6 cellular contexts compared by ENCODE assay signal in the genomic region with DNA sequence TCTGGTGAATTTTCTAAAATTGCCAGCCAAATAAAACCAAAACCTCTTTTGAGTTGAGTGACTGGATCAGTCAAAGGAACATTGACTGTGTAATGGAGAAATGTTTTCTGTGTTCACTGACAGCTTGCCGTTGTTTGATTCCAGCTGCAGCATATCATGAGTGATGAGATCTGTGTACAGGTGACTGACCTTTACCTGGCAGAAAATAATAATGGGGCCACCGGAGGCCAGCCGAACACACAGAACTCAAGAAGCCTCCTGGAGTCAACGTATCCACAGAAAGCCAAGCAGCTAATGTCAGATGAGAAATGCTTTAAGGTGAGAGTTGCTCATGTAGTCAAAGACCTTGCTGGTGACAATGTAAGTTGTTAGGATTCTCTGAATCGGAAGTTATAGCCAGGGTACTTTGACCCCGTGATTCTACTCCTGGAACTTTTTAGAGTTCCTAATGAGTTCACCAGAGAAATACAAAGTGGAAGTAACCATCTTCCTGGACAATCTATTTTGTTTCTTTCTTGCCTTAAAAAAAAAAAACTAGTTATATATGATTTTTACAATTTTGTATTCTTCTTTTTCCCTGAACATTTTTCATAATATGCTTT. TPM values are rescaled to one million over a fixed set of nuclear protein-coding genes. Genes with fewer than 3 reads are reported as not detected.
DNase-seq lines count a peak whose midpoint lies in the region; ATAC-seq, FAIRE-seq and TF ChIP-seq lines count a peak whose summit lies in the region.
"Not testable (repeated sequence)": the region's sequence is repeated elsewhere in the genome, so short reads cannot be mapped to it uniquely, and the experiment has no call there.

No MANE protein-coding gene starts in this region.

- not testable (repeated sequence) for TF ChIP-seq EP300 in K562 (IDR thresholded peaks at IDR 0.05; ENCODE audit: low read length); HepG2 (IDR thresholded peaks at IDR 0.05; ENCODE audit: low read depth in 2 of 2, low read length in 2 of 2); HepG2 (CRISPR knock-in tag; IDR thresholded peaks at IDR 0.05; ENCODE audit: borderline replicate concordance)

- H3K36me3 ChIP-seq in K562 (ENCODE audit: control insufficient read depth, insufficient read depth, low read length); HepG2 (replicated peaks in 1 of 2; ENCODE audit: control insufficient read depth in 1 of 2, insufficient read depth in 2 of 2, low read length in 2 of 2); right lobe of liver; small intestine (ENCODE audit: control insufficient read depth in 2 of 2, insufficient read depth in 2 of 2, low read length in 2 of 2): not testable (repeated sequence)

- in situ Hi-C loops in K562 (cut with MboI) = loop anchor here (25.0 kb wide), 1 partner anchor 309 kb away; a partner anchor contains a TSS
- in situ Hi-C loops in HepG2 (cut with HindIII; ENCODE audit: extremely low pct_ligation_motif_present, low pct_unique_long_range_greater_than_20kb) = not testable (repeated sequence)

- not testable (repeated sequence) for H4K20me1 ChIP-seq in K562 (replicated peaks; ENCODE audit: control insufficient read depth, insufficient read depth, low read length); HepG2 (ENCODE audit: insufficient read depth, low read length)

- 0 out of 2 replicates have a peak overlapping the region, but pooled peaks have one; percentile 23 for H2AFZ ChIP-seq in K562 (ENCODE audit: low read depth, low read length)
- H2AFZ ChIP-seq in HepG2 (ENCODE audit: low read length) = not testable (repeated sequence)

- TF ChIP-seq CTCF in K562 (IDR thresholded peaks at IDR 0.05 in 2 of 3, conservative IDR thresholded peaks at IDR 0.05 in 1 of 3; ENCODE audit: insufficient read depth in 2 of 3, low read depth in 1 of 3, low read length in 3 of 3); HepG2 (CRISPR knock-in tag; IDR thresholded peaks at IDR 0.05); right lobe of liver (IDR thresholded peaks at IDR 0.05): not testable (repeated sequence)

- ATAC-seq in K562, HepG2: not testable (repeated sequence)
- peak; percentile 25 for ATAC-seq in left colon
- ATAC-seq in right lobe of liver = peak; percentile 61 to 76 (median 64)

- not testable (repeated sequence) for TF ChIP-seq RAD21 in K562 (CRISPR knock-in tag; conservative IDR thresholded peaks at IDR 0.05 in 1 of 2, IDR thresholded peaks at IDR 0.05 in 1 of 2); HepG2 (CRISPR knock-in tag; IDR thresholded peaks at IDR 0.05)

- not testable (repeated sequence) for H3K27ac ChIP-seq in K562 (ENCODE audit: extremely low read depth, low read depth, low read length); HepG2 (ENCODE audit: extremely low read length, insufficient read depth, low read length); small intestine (ENCODE audit: low read depth in 1 of 2, low read length in 1 of 2)
- H3K27ac ChIP-seq in right lobe of liver = peak overlapping the region in 2 of 3 donors; percentile 65 to 75

- not testable (repeated sequence) for H3K79me2 ChIP-seq in K562 (ENCODE audit: control insufficient read depth, insufficient read depth, low read length); HepG2 (ENCODE audit: insufficient read depth, low read length)

- TF ChIP-seq POLR2A in K562 (conservative IDR thresholded peaks at IDR 0.05); HepG2 (IDR thresholded peaks at IDR 0.05; ENCODE audit: insufficient read depth in 1 of 2, low read depth in 2 of 2, low read length in 2 of 2); right lobe of liver (IDR thresholded peaks at IDR 0.05): not testable (repeated sequence)

- DNase-seq in NCI-H146 (lab: John Stamatoyannopoulos, UW) (peak; percentile 29), small intestine (peak; percentile 36)
- DNase-seq in K562 (ENCODE audit: extremely low read depth in 1 of 4, low spot score in 3 of 4); left colon; HepG2 (ENCODE audit: low spot score); right lobe of liver: not testable (repeated sequence)

- FAIRE-seq in K562 (lab: Jason Lieb, UNC); small intestine (lab: Jason Lieb, UNC): not testable (repeated sequence)
- FAIRE-seq in HepG2 (lab: Jason Lieb, UNC) = peak; percentile 15

- H3K9me3 ChIP-seq in K562 (replicated peaks; ENCODE audit: control insufficient read depth, insufficient read depth, low read depth, low read length); HepG2 (ENCODE audit: low read length); right lobe of liver; small intestine (ENCODE audit: control insufficient read depth, low read depth): not testable (repeated sequence)

- not testable (repeated sequence) for H3K27me3 ChIP-seq in K562 (ENCODE audit: control insufficient read depth in 2 of 2, insufficient read depth in 2 of 2, low read length in 2 of 2); HepG2 (ENCODE audit: control insufficient read depth in 1 of 2, insufficient read depth in 2 of 2, low read length in 2 of 2); right lobe of liver; small intestine (ENCODE audit: control insufficient read depth in 2 of 2, insufficient read depth in 2 of 2, low read length in 2 of 2)

- CTCF ChIA-PET in K562 (lab: Yijun Ruan, JAX; ENCODE audit: low intra/inter-chr PET ratio); HepG2 (lab: Yijun Ruan, JAX; ENCODE audit: low intra/inter-chr PET ratio, low total read pairs): not testable (repeated sequence)

- BruUV-seq in K562 (replicated peaks; lab: Mats Ljungman, UMichigan); HepG2 (replicated peaks; lab: Mats Ljungman, UMichigan): not testable (repeated sequence)

- H3K4me3 ChIP-seq in K562; small intestine (ENCODE audit: low read depth in 1 of 2, low read length in 2 of 2): not testable (repeated sequence)
- H3K4me3 ChIP-seq in HepG2 (replicated peaks in 1 of 3; ENCODE audit: insufficient read depth in 1 of 3, low read depth in 2 of 3, low read length in 3 of 3) = peak overlapping the region in 2 of 3 experiments; percentile 26 to 41; a peak in 1 of 6 replicates
- H3K4me3 ChIP-seq in right lobe of liver = peak overlapping the region in 2 of 3 donors; percentile 26 to 28

- intact Hi-C loops in K562 (cut with micrococcal nuclease); left colon (cut with DNase I, micrococcal nuclease); HepG2 (cut with micrococcal nuclease; ENCODE audit: unreplicated experiment); right lobe of liver (cut with DNase I): not testable (repeated sequence)

- H3K4me1 ChIP-seq in K562 (replicated peaks in 1 of 2; ENCODE audit: control insufficient read depth in 2 of 2, insufficient read depth in 2 of 2, low read length in 2 of 2); small intestine (ENCODE audit: control insufficient read depth in 2 of 2, insufficient read depth in 1 of 2, low read depth in 1 of 2, low read length in 1 of 2): not testable (repeated sequence)
- H3K4me1 ChIP-seq in HepG2 (ENCODE audit: insufficient read depth, low read length) (peaks cover 67% of the 10 kb centered on the region), right lobe of liver (peaks cover 0 to 12% (median 0%) of the 10 kb centered on the region in 4 donors)

- H3K4me2 ChIP-seq in K562 (ENCODE audit: insufficient read depth, low read length) = not testable (repeated sequence)
- peak overlapping the region; percentile 56 for H3K4me2 ChIP-seq in HepG2 (ENCODE audit: low read depth, low read length)

- not testable (repeated sequence) for H3K9ac ChIP-seq in K562 (ENCODE audit: insufficient read depth in 1 of 2, low read depth in 2 of 2, low read length in 2 of 2); HepG2 (ENCODE audit: insufficient read depth, low read depth, low read length)

- WGBS in K562 (ENCODE audit: insufficient coverage, low coverage, missing lambda C conversion rate) = 65% methylated on average over 6 of the region's 6 CpGs
- 2% methylated on average over 6 of the region's 6 CpGs for WGBS in HepG2 (ENCODE audit: low lambda C conversion rate)
- 27% methylated on average over 6 of the region's 6 CpGs for WGBS in right lobe of liver (ENCODE audit: insufficient coverage, low coverage, low lambda C conversion rate, missing lambda C conversion rate)
- WGBS in small intestine, 3 donors = 12 to 62% (median 35%) methylated on average over 6 of the region's 6 CpGs

- POLR2A ChIA-PET in K562 (lab: Yijun Ruan, JAX) (interaction anchor here (0.9 kb wide), 1 partner anchor 178 kb away, joined by 3 read pairs; no protein-coding TSS in a partner anchor), HepG2 (lab: Yijun Ruan, JAX) (interaction anchor here (0.8 kb wide), 1 partner anchor 10 kb away, joined by 3 read pairs; no protein-coding TSS in a partner anchor)

- not testable (repeated sequence) for H3K9me1 ChIP-seq in K562 (ENCODE audit: control insufficient read depth, insufficient read depth, low read length)

RNA-seq across cellular contexts. Expression of a gene that starts 22.9 kb away (rescaled TPM):
- total RNA-seq in K562 (2011; cell fraction: chromatin; rRNA removed; ENCODE audit: low replicate concordance) = 17.1 and 23.1 TPM in 2 replicates
- 12.0 and 13.5 TPM in 2 replicates for total RNA-seq in K562 (2011; cell fraction: nucleolus; rRNA removed)
- total RNA-seq in K562 (2011; cell fraction: nucleoplasm; rRNA removed) = 15.4 and 18.0 TPM in 2 replicates
- total RNA-seq in K562 (2014; rRNA removed) = 8.7 and 9.2 TPM in 2 replicates
- total RNA-seq in K562 (2014; rRNA removed; fragmentation: Illumina TruSeq; extraction: Trizol) = 5.0 and 6.1 TPM in 2 replicates
- 6.6 and 8.3 TPM in 2 replicates for total RNA-seq in K562 (2015; rRNA removed; fragmentation: Illumina TruSeq; extraction: Trizol)
- total RNA-seq in K562 (2021) = 6.8 and 7.4 TPM in 2 replicates
- polyA plus RNA-seq in K562 (2011; rRNA removed) = 8.9 TPM in 2 replicates
- 6.4 and 8.8 TPM in 2 replicates for polyA plus RNA-seq in K562 (2011; cell fraction: cytosol; rRNA removed)
- 8.4 and 9.1 TPM in 2 replicates for polyA plus RNA-seq in K562 (2011; cell fraction: nucleus; rRNA removed)
- polyA plus RNA-seq in K562 (2012) = 6.4 and 6.8 TPM in 2 replicates
- 6.4 and 6.9 TPM in 2 replicates for polyA plus RNA-seq in K562 (2014; fragmentation: Illumina TruSeq; extraction: Trizol)
- polyA plus RNA-seq in K562 (2014; fragmentation: Nextera tagmentation; extraction: Ambion mirVana) = 1 to 10 TPM; 1.7 to 2.3 TPM
- 11.3 and 14.2 TPM in 2 replicates for polyA plus RNA-seq in K562 (2014; rRNA removed)
- 10.5 and 13.8 TPM in 2 replicates for polyA minus RNA-seq in K562 (2011; rRNA and poly(A)+ RNA removed)
- polyA minus RNA-seq in K562 (2011; cell fraction: cytosol; rRNA and poly(A)+ RNA removed) = 2.4 and 4.2 TPM in 2 replicates
- polyA minus RNA-seq in K562 (2011; cell fraction: nucleus; rRNA and poly(A)+ RNA removed) = 5.3 and 8.0 TPM in 2 replicates
- 1 to 10 TPM; 5.4 to 8.2 TPM for total RNA-seq in left colon
- 21.5 and 23.7 TPM in 2 replicates for total RNA-seq in HepG2 (2016; rRNA removed; fragmentation: Illumina TruSeq; extraction: Trizol)
- 5.3 and 7.3 TPM in 2 replicates for total RNA-seq in HepG2 (2016; cell fraction: cytosol; rRNA removed; fragmentation: Illumina TruSeq; extraction: Trizol; ENCODE audit: low read depth)
- total RNA-seq in HepG2 (2016; cell fraction: insoluble cytoplasmic fraction; rRNA removed; fragmentation: Illumina TruSeq; extraction: Trizol) = 24.0 and 25.1 TPM in 2 replicates
- 11.5 and 12.3 TPM in 2 replicates for total RNA-seq in HepG2 (2016; cell fraction: membrane; rRNA removed; fragmentation: Illumina TruSeq; extraction: Trizol)
- total RNA-seq in HepG2 (2016; cell fraction: nucleus; rRNA removed; fragmentation: Illumina TruSeq; extraction: Trizol) = 14.5 and 18.1 TPM in 2 replicates
- 10.9 and 11.4 TPM in 2 replicates for polyA plus RNA-seq in HepG2 (2011; rRNA removed)
- 8.2 and 10.4 TPM in 2 replicates for polyA plus RNA-seq in HepG2 (2011; cell fraction: cytosol; rRNA removed)
- polyA plus RNA-seq in HepG2 (2011; cell fraction: nucleus; rRNA removed) = 9.0 and 10.7 TPM in 2 replicates
- polyA plus RNA-seq in HepG2 (2012) = 7.4 and 9.0 TPM in 2 replicates
- 6.4 and 6.7 TPM in 2 replicates for polyA plus RNA-seq in HepG2 (2016; cell fraction: cytosol; fragmentation: Illumina TruSeq; extraction: Trizol; ENCODE audit: low read depth)
- 20.5 and 21.3 TPM in 2 replicates for polyA plus RNA-seq in HepG2 (2016; cell fraction: insoluble cytoplasmic fraction; fragmentation: Illumina TruSeq; extraction: Trizol; ENCODE audit: low read depth)
- 8.9 and 9.9 TPM in 2 replicates for polyA plus RNA-seq in HepG2 (2016; cell fraction: membrane; fragmentation: Illumina TruSeq; extraction: Trizol; ENCODE audit: low read depth)
- 22.1 and 26.1 TPM in 2 replicates for polyA plus RNA-seq in HepG2 (2016; cell fraction: nucleus; fragmentation: Illumina TruSeq; extraction: Trizol; ENCODE audit: insufficient read depth, low read depth)
- polyA minus RNA-seq in HepG2 (2011; rRNA and poly(A)+ RNA removed; ENCODE audit: low replicate concordance) = 5.9 and 16.0 TPM in 2 replicates
- polyA minus RNA-seq in HepG2 (2011; cell fraction: cytosol; rRNA and poly(A)+ RNA removed) = 6.9 and 8.2 TPM in 2 replicates
- polyA minus RNA-seq in HepG2 (2011; cell fraction: nucleus; rRNA and poly(A)+ RNA removed) = 16.1 and 23.2 TPM in 2 replicates
- total RNA-seq in right lobe of liver = 1 to 10 TPM; 4.5 to 8.7 (median 6.8) TPM
- 1 to 10 TPM; 3.2 to 5.6 (median 3.4) TPM for polyA plus RNA-seq in small intestine
